18 cellular contexts compared by ENCODE assay signal in genomic region chr1:28652450-28652849, GRCh38. TPM values are rescaled to one million over a fixed set of nuclear protein-coding genes. Genes with fewer than 3 reads are reported as not detected.
"Had no signal": no experiment of that assay in that cellular context is flagged by ENCODE, and none has a peak within 500 bp of the region (broad histone marks: within the 10 kb centered on the region; RNA-seq: fewer than 3 reads in every experiment).

No MANE protein-coding gene starts in this region.

RNA-seq across cellular contexts. Expression of gene RNU11, which starts 4.0 kb away (rescaled TPM):
- total RNA-seq: activated CD4-positive, alpha-beta memory T cell treated with anti-CD3 and anti-CD28 coated beads, Interleukin-2, amount 10 ng/mL, durations not matched to agents 7 days and 5 days; activated CD4-positive, alpha-beta T cell treated with anti-CD3 and anti-CD28 coated beads for 36 hours; activated CD4-positive, alpha-beta T cell treated with anti-CD3 and anti-CD28 coated beads, Interleukin-2, amount 10 ng/mL, durations not matched to agents 7 days and 5 days; activated CD8-positive, alpha-beta memory T cell treated with anti-CD3 and anti-CD28 coated beads, Interleukin-2, amount 10 ng/mL, durations not matched to agents 7 days and 5 days; activated CD8-positive, alpha-beta T cell treated with anti-CD3 and anti-CD28 coated beads, Interleukin-2, amount 10 ng/mL, durations not matched to agents 7 days and 5 days; activated naive CD4-positive, alpha-beta T cell treated with anti-CD3 and anti-CD28 coated beads for 36 hours; activated naive CD4-positive, alpha-beta T cell treated with anti-CD3 and anti-CD28 coated beads, Interleukin-2, amount 50 U/mL, for 72 hours; activated naive CD8-positive, alpha-beta T cell treated with anti-CD3 and anti-CD28 coated beads for 36 hours; activated T-cell treated with anti-CD3 and anti-CD28 coated beads, Interleukin-2, amount 50 U/mL, for 4 hours; activated T-cell treated with anti-CD3 and anti-CD28 coated beads, Interleukin-2, amount 50 U/mL, for 72 hours; activated T-helper 1 cell treated with anti-CD3 and anti-CD28 coated beads, Interleukin-12 subunit alpha, Interleukin-12 subunit beta, Interleukin-2, Interleukin-4 antibody, amounts not matched to agents 30 ng/mL and 10 ng/mL and 1 ng/mL, durations not matched to agents 14 hours and 24 hours and 36 hours; activated T-helper 17 cell treated with anti-CD3 and anti-CD28 coated beads, Interleukin-2, amount 50 U/mL, for 72 hours; adrenal gland; aorta; astrocyte; body of pancreas; breast epithelium; WTC11 had no signal
- polyA plus RNA-seq: adrenal gland, aorta had no signal
